In genomic region chr20:63163596-63164560, GRCh38 we compare ENCODE assay signal across 19 cellular contexts. TPM values are rescaled to one million over a fixed set of nuclear protein-coding genes. Genes with fewer than 3 reads are reported as not detected.
A peak's percentile ranks its signal among the peaks of the same experiment; 100 is the strongest.
DNase-seq lines count a peak whose midpoint lies in the region; ATAC-seq, FAIRE-seq and TF ChIP-seq lines count a peak whose summit lies in the region.
"Had no signal": no experiment of that assay in that cellular context is flagged by ENCODE, and none has a peak within 500 bp of the region (broad histone marks: within the 10 kb centered on the region; RNA-seq: fewer than 3 reads in every experiment).

No MANE protein-coding gene starts in this region.

- FAIRE-seq in kidney (lab: Jason Lieb, UNC): no peak

- H3K4me3 ChIP-seq in RWPE2 (ENCODE audit: severe bottlenecking) (no peak overlapping the region), kidney (ENCODE audit: low read length in 2 of 2) (no peak overlapping the region)
- H3K4me3 ChIP-seq: lung, right atrium auricular region had no signal

- H3K27ac ChIP-seq in RWPE2 (ENCODE audit: poor library complexity, severe bottlenecking): no peak overlapping the region
- no peak overlapping the region for H3K27ac ChIP-seq in kidney (ENCODE audit: low read depth in 2 of 2, low read length in 2 of 2)
- H3K27ac ChIP-seq: foreskin keratinocyte, right atrium auricular region had no signal

- in situ Hi-C loops in GM13977 (cut with MboI; ENCODE audit: low pct_unique_long_range_greater_than_20kb, low sequenced_read_pairs, unreplicated experiment): no loop called here

- H3K9ac ChIP-seq in kidney (ENCODE audit: low read length in 2 of 2): no peak overlapping the region

- no peak for ATAC-seq in left ventricle myocardium superior
- ATAC-seq in RWPE2 (ENCODE audit: low read depth): no peak
- no peak for ATAC-seq in HG03469 (IDR thresholded peaks at IDR 0.05; ENCODE audit: unreplicated experiment)
- ATAC-seq: activated CD8-positive, alpha-beta T cell treated with anti-CD3 and anti-CD28 coated beads for 36 hours; activated naive CD8-positive, alpha-beta T cell treated with anti-CD3 and anti-CD28 coated beads, Interleukin-2, amount 50 U/mL, for 24 hours; foreskin keratinocyte; natural killer cell had no signal

- intact Hi-C loops in left ventricle myocardium superior (cut with micrococcal nuclease) (no loop called here), cardiac septum (cut with DNase I) (no loop called here), kidney (cut with DNase I) (no loop called here)

- no peaks in the 10 kb centered on the region for H3K4me1 ChIP-seq in RWPE2 (ENCODE audit: insufficient read depth, poor library complexity, severe bottlenecking)
- no peaks in the 10 kb centered on the region for H3K4me1 ChIP-seq in kidney (ENCODE audit: control insufficient read depth in 1 of 2, insufficient read depth in 1 of 2, low read depth in 1 of 2, low read length in 2 of 2)
- H3K4me1 ChIP-seq: foreskin keratinocyte, right atrium auricular region had no signal

- DNase-seq in left ventricle myocardium superior: peak; percentile 20
- DNase-seq in cardiac septum (ENCODE audit: low spot score): no peak
- DNase-seq in RWPE2 (ENCODE audit: low spot score): peak; percentile 76
- DNase-seq in kidney: peak; percentile 48
- no peak for DNase-seq in T1000 (lab: John Stamatoyannopoulos, UW)
- DNase-seq in GM13977 (ENCODE audit: low spot score): no peak
- no peak for DNase-seq in effector CD8-positive, alpha-beta T cell (lab: John Stamatoyannopoulos, UW)
- DNase-seq: activated CD8-positive, alpha-beta T cell treated with anti-CD3 and anti-CD28 coated beads for 36 hours; activated naive CD8-positive, alpha-beta T cell treated with anti-CD3 and anti-CD28 coated beads, Interleukin-2, amount 50 U/mL, for 24 hours; activated T-cell treated with anti-CD3 and anti-CD28 coated beads, Interleukin-2, amount 50 U/mL, for 48 hours; cerebellar nuclear complex; foreskin keratinocyte; GF-D8; natural killer cell; NCI-H187; T-helper 1 cell had no signal

- H3K9me3 ChIP-seq in RWPE2 (ENCODE audit: severe bottlenecking): no peaks in the 10 kb centered on the region
- H3K9me3 ChIP-seq in kidney (ENCODE audit: control insufficient read depth in 1 of 2, low read length in 2 of 2): no peaks in the 10 kb centered on the region
- H3K9me3 ChIP-seq: right atrium auricular region had no signal

- H3K36me3 ChIP-seq in RWPE2 (ENCODE audit: low read depth) (no peaks in the 10 kb centered on the region), kidney (ENCODE audit: control insufficient read depth in 1 of 2, insufficient read depth in 2 of 2, low read length in 2 of 2) (no peaks in the 10 kb centered on the region)
- H3K36me3 ChIP-seq: right atrium auricular region had no signal

- TF ChIP-seq CTCF in RWPE2 (IDR thresholded peaks at IDR 0.05; ENCODE audit: poor library complexity, severe bottlenecking): no peak
- no peak for TF ChIP-seq CTCF in kidney (IDR thresholded peaks at IDR 0.05; ENCODE audit: borderline replicate concordance, extremely low read depth, insufficient read depth)
- no peak for TF ChIP-seq CTCF in GM13977 (IDR thresholded peaks at IDR 0.05; ENCODE audit: extremely low read depth, insufficient read depth, missing control alignments)

- H3K27me3 ChIP-seq in RWPE2 (ENCODE audit: insufficient read depth, poor library complexity, severe bottlenecking): peaks cover 40% of the 10 kb centered on the region
- H3K27me3 ChIP-seq: right atrium auricular region had no signal

RNA-seq across cellular contexts. Expression of gene YTHDF1, which starts 52.1 kb away (rescaled TPM):
- total RNA-seq in left ventricle myocardium superior (24.3 TPM), cardiac septum (23.1 TPM), kidney (43.1 TPM)
- 21.9 TPM for polyA plus RNA-seq in kidney (ENCODE audit: insufficient read depth, low read depth, low replicate concordance)

Comparison
In these comparisons a context has a peak if more than half of its experiments do, and no peak if none do; other contexts are left out.
1. DNase-seq: peak in left ventricle myocardium superior (single experiment), RWPE2 (single experiment) and kidney (single experiment); none in cardiac septum (single experiment), T1000 (single experiment), GM13977 (single experiment) and effector CD8-positive, alpha-beta T cell (single experiment).